21 cellular contexts compared by ENCODE assay signal in genomic region chr9:14770592-14770991, GRCh38. TPM values are rescaled to one million over a fixed set of nuclear protein-coding genes. Genes with fewer than 3 reads are reported as not detected.
"Had no signal": no experiment of that assay in that cellular context is flagged by ENCODE, and none has a peak within 500 bp of the region (broad histone marks: within the 10 kb centered on the region; RNA-seq: fewer than 3 reads in every experiment).

No MANE protein-coding gene starts in this region.

- H3K27me3 ChIP-seq: SJSA1 had no signal

- H3K4me1 ChIP-seq: SJSA1 had no signal

- DNase-seq: KBM-7, MG63, NCI-H1092, NCI-H1417 treated with DMSO at 0.1 percent for 48 hours, NCI-H146, NCI-H1694 treated with DMSO at 0.1 percent for 48 hours, NCI-H1930, NCI-H2081, NCI-H2107, NCI-H526, Right ventricle myocardium superior, RPMI8226, SIG-M5, T-helper 1 cell had no signal

- H3K36me3 ChIP-seq: MG63, SJSA1 had no signal

- H3K4me3 ChIP-seq: MG63, SJSA1 had no signal

- H3K9me3 ChIP-seq: MG63, SJSA1 had no signal

- H3K27ac ChIP-seq: HL-60, SJSA1 had no signal

- FAIRE-seq: HTR-8/SVneo, RCC 7860 had no signal

- ATAC-seq: SK-N-SH treated with all-trans-retinoic acid at 6 μM for 48 hours had no signal

RNA-seq across cellular contexts. Expression of gene CER1, which starts 48.1 kb away (rescaled TPM):
- total RNA-seq: LHCN-M2, NCI-H460, Right ventricle myocardium superior, SJSA1 had no signal
